ENCODE assay signal across 22 cellular contexts in the genomic region with DNA sequence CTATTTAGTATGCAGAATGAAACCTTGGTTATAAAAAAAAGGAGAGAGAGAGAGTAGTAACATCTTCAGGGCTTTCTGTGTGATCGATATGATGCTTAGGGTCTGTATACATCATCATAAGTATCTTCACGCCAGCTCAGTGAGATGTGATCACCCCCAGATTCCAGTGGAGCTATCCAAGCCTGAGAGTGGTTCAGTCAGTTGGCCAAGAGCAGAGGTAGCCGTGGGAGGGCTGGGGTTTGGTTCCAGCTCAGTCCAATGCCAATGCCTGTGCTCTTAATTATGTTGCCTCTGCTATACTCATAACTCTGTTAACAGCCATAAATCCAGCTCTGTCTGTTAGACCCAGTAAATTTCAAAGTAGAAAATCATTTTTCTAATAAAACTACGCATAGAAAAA.
"Had no signal": no experiment of that assay in that cellular context is flagged by ENCODE, and none has a peak within 500 bp of the region (broad histone marks: within the 10 kb centered on the region; RNA-seq: fewer than 3 reads in every experiment).

No MANE protein-coding gene starts in this region.

- H3K9me3 Mint-ChIP-seq: activated CD8-positive, alpha-beta T cell treated with anti-CD3 and anti-CD28 coated beads for 36 hours; activated naive CD4-positive, alpha-beta T cell treated with anti-CD3 and anti-CD28 coated beads, Interleukin-2, amount 10 ng/mL, durations not matched to agents 7 days and 5 days; activated T-cell treated with anti-CD3 and anti-CD28 coated beads, Interleukin-2, amount 50 U/mL, for 24 hours; nephron progenitor cell; T-helper 2 cell treated with Interferon-gamma antibody and Interleukin-4, amounts not matched to agents 5 μg/mL and 100 μg/mL, for 36 hours; WTC11 had no signal

- DNase-seq: activated CD4-positive, alpha-beta T cell treated with anti-CD3 and anti-CD28 coated beads for 48 hours; activated CD8-positive, alpha-beta T cell treated with anti-CD3 and anti-CD28 coated beads for 36 hours; activated naive CD4-positive, alpha-beta T cell treated with anti-CD3 and anti-CD28 coated beads, Interleukin-2, amount 10 ng/mL, durations not matched to agents 7 days and 5 days; activated T-cell treated with anti-CD3 and anti-CD28 coated beads, Interleukin-2, amount 50 U/mL, for 24 hours; effector CD4-positive, alpha-beta T cell; heart right ventricle; left lung; midbrain; nephron progenitor cell; nucleus accumbens; retina; stimulated activated CD4-positive, alpha-beta T cell treated with anti-CD3 and anti-CD28 coated beads, Interleukin-12 subunit alpha, Interleukin-12 subunit beta, amount 100 ng/mL, for 4 hours; stimulated activated CD4-positive, alpha-beta T cell treated with anti-CD3 and anti-CD28 coated beads, Interleukin-1b, Interleukin-23, amount 100 ng/mL, for 48 hours; stimulated activated CD8-positive, alpha-beta memory T cell treated with anti-CD3 and anti-CD28 coated beads, Interleukin-4, amount 100 ng/mL, for 48 hours; stimulated activated naive CD8-positive, alpha-beta T cell treated with anti-CD3 and anti-CD28 coated beads, Interleukin-15, Interleukin-2, amounts not matched to agents 100 U/mL and 50 U/mL, for 24 hours; tibial artery had no signal

- H3K27me3 Mint-ChIP-seq: activated CD8-positive, alpha-beta T cell treated with anti-CD3 and anti-CD28 coated beads for 36 hours; activated naive CD4-positive, alpha-beta T cell treated with anti-CD3 and anti-CD28 coated beads, Interleukin-2, amount 10 ng/mL, durations not matched to agents 7 days and 5 days; activated T-cell treated with anti-CD3 and anti-CD28 coated beads, Interleukin-2, amount 50 U/mL, for 24 hours had no signal

- ATAC-seq: activated CD8-positive, alpha-beta T cell treated with anti-CD3 and anti-CD28 coated beads for 36 hours; heart right ventricle; left lung; stimulated activated naive CD8-positive, alpha-beta T cell treated with anti-CD3 and anti-CD28 coated beads, Interleukin-15, Interleukin-2, amounts not matched to agents 100 U/mL and 50 U/mL, for 24 hours; WTC11 had no signal

- H3K4me3 Mint-ChIP-seq: activated CD8-positive, alpha-beta T cell treated with anti-CD3 and anti-CD28 coated beads for 36 hours; activated naive CD4-positive, alpha-beta T cell treated with anti-CD3 and anti-CD28 coated beads, Interleukin-2, amount 10 ng/mL, durations not matched to agents 7 days and 5 days; activated T-cell treated with anti-CD3 and anti-CD28 coated beads, Interleukin-2, amount 50 U/mL, for 24 hours; nephron progenitor cell; T-helper 2 cell treated with Interferon-gamma antibody and Interleukin-4, amounts not matched to agents 5 μg/mL and 100 μg/mL, for 36 hours; WTC11 had no signal

- H3K27me3 ChIP-seq: ascending aorta, breast epithelium, esophagus muscularis mucosa, heart right ventricle, left lung, tibial artery had no signal

- H3K4me3 ChIP-seq: ascending aorta, breast epithelium, esophagus muscularis mucosa, heart right ventricle, left lung, tibial artery had no signal

- H3K4me1 ChIP-seq: breast epithelium had no signal

- H3K27ac Mint-ChIP-seq: activated CD8-positive, alpha-beta T cell treated with anti-CD3 and anti-CD28 coated beads for 36 hours; activated naive CD4-positive, alpha-beta T cell treated with anti-CD3 and anti-CD28 coated beads, Interleukin-2, amount 10 ng/mL, durations not matched to agents 7 days and 5 days; nephron progenitor cell; T-helper 2 cell treated with Interferon-gamma antibody and Interleukin-4, amounts not matched to agents 5 μg/mL and 100 μg/mL, for 36 hours; WTC11 had no signal

- H3K27ac ChIP-seq: ascending aorta, breast epithelium, esophagus muscularis mucosa, heart right ventricle, left lung, tibial artery had no signal

- FAIRE-seq: urothelium cell line had no signal

- H3K9me3 ChIP-seq: ascending aorta, breast epithelium, esophagus muscularis mucosa, heart right ventricle, left lung, tibial artery had no signal

- H3K36me3 ChIP-seq: ascending aorta, breast epithelium, esophagus muscularis mucosa, heart right ventricle, tibial artery had no signal
